8 cellular contexts compared by ENCODE assay signal in the genomic region with DNA sequence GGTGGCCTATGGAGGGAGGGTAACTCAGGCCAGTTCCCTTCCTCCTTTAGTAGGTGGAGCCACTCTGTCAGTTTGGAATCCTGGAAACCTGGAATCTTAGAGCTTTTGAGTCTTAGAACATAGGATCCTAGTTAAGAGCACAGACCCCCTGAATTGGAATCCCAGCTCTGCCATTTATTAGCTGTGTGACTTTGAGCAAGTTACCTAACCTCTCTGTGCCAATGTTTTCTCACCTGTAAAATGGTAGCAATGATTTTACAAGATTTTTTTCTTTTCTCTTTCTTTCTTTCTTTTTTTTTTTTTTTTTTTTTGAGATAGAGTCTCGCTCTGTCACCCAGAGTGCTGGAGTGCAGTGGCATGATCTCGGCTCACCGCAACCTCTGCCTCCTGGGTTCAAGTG. TPM values are rescaled to one million over a fixed set of nuclear protein-coding genes. Genes with fewer than 3 reads are reported as not detected.
"Had no signal": no experiment of that assay in that cellular context is flagged by ENCODE, and none has a peak within 500 bp of the region (broad histone marks: within the 10 kb centered on the region; RNA-seq: fewer than 3 reads in every experiment).

No MANE protein-coding gene starts in this region.

- H3K4me2 ChIP-seq: KMS-11 had no signal

- DNase-seq: IMR-90, KBM-7, KG1 had no signal

- FAIRE-seq: HepG2, HTR-8/SVneo had no signal

- H3K27ac ChIP-seq: HL-60, KMS-11 had no signal

- ATAC-seq: HepG2 had no signal

- H3K9ac ChIP-seq: KMS-11 had no signal

RNA-seq across cellular contexts. Expression of a gene that starts 17.1 kb away (rescaled TPM):
- total RNA-seq: HepG2, HT1080 had no signal
- polyA plus RNA-seq: HepG2 had no signal
